Comparison of ENCODE assay signal across 9 cellular contexts in the genomic region with DNA sequence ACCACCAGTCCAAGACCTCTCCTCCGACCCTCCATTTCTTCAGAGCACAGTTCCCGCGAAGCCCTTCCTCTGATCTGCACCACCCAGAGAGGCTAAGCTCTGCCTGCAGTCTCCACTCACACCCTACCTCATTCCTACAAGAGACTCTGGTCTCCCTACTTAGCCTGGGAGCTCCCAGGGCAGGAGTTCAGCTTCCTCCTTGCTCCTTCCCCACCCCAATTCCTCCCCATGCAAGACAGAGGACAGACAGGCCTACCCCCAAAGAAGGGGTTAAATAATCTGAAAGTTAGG. TPM values are rescaled to one million over a fixed set of nuclear protein-coding genes. Genes with fewer than 3 reads are reported as not detected.
DNase-seq lines count a peak whose midpoint lies in the region; ATAC-seq, FAIRE-seq and TF ChIP-seq lines count a peak whose summit lies in the region.
"Had no signal": no experiment of that assay in that cellular context is flagged by ENCODE, and none has a peak within 500 bp of the region (broad histone marks: within the 10 kb centered on the region; RNA-seq: fewer than 3 reads in every experiment).

No MANE protein-coding gene starts in this region.

- H3K4me2 ChIP-seq in DOHH2 (ENCODE audit: low read length) (peak overlapping the region; percentile 37), OCI-LY7 (ENCODE audit: low read length) (peak overlapping the region; percentile 71)

- intact Hi-C loops in OCI-LY7 (cut with micrococcal nuclease; ENCODE audit: unreplicated experiment): no loop called here
- intact Hi-C loops in mucosa of descending colon (cut with DNase I, micrococcal nuclease): no loop called here

- POLR2A ChIA-PET in OCI-LY7 (lab: Charles Lee): interaction anchor here (1.5 kb wide), 1 partner anchor 13 kb away, joined by 3 read pairs; no protein-coding TSS in a partner anchor

- H3K27ac ChIP-seq in DOHH2 (ENCODE audit: low read depth, low read length): no peak overlapping the region
- peak overlapping the region; percentile 68 for H3K27ac ChIP-seq in OCI-LY7 (ENCODE audit: low read depth, low read length, poor library complexity, severe bottlenecking)

- no peak overlapping the region for H3K4me3 ChIP-seq in DOHH2 (ENCODE audit: low read length)
- H3K4me3 ChIP-seq in OCI-LY7 (ENCODE audit: low read depth, low read length, poor library complexity, severe bottlenecking): peak overlapping the region; percentile 13
- no peak overlapping the region for H3K4me3 ChIP-seq in mucosa of descending colon

- TF ChIP-seq CTCF in DOHH2 (IDR thresholded peaks at IDR 0.05; ENCODE audit: low read depth, low read length, poor library complexity, severe bottlenecking) (no peak), OCI-LY7 (conservative IDR thresholded peaks at IDR 0.05; ENCODE audit: low read length) (no peak), mucosa of descending colon (IDR thresholded peaks at IDR 0.05) (no peak)

- FAIRE-seq in GM19239 (lab: Jason Lieb, UNC): no peak

- BruUV-seq in OCI-LY7 (replicated peaks; lab: Mats Ljungman, UMichigan): no TSS peak

- peak; percentile 5 for ATAC-seq in GM21825 (IDR thresholded peaks at IDR 0.05; ENCODE audit: unreplicated experiment)
- ATAC-seq in mucosa of descending colon: peak; percentile 13
- no peak for ATAC-seq in GM18867 (IDR thresholded peaks at IDR 0.05; ENCODE audit: unreplicated experiment)
- ATAC-seq: effector memory CD8-positive, alpha-beta T cell had no signal

- CTCF ChIA-PET in OCI-LY7 (lab: Charles Lee; ENCODE audit: unreplicated experiment): interaction anchor here (0.7 kb wide), 1 partner anchor 14 kb away, joined by 3 read pairs; no protein-coding TSS in a partner anchor

- H3K36me3 ChIP-seq in DOHH2 (ENCODE audit: control insufficient read depth, low read length) (no peaks in the 10 kb centered on the region), OCI-LY7 (ENCODE audit: insufficient read depth, low read length) (no peaks in the 10 kb centered on the region), mucosa of descending colon (ENCODE audit: low read depth) (no peaks in the 10 kb centered on the region)

- peaks cover 33% of the 10 kb centered on the region for H3K4me1 ChIP-seq in DOHH2 (ENCODE audit: control insufficient read depth, low read length)
- H3K4me1 ChIP-seq in OCI-LY7 (ENCODE audit: insufficient read depth, low read length, poor library complexity, severe bottlenecking): peaks cover 46% of the 10 kb centered on the region
- H3K4me1 ChIP-seq in mucosa of descending colon (ENCODE audit: low read depth): peaks cover 5% of the 10 kb centered on the region

- H2AFZ ChIP-seq in OCI-LY7 (ENCODE audit: low read length): peak overlapping the region; percentile 33; the same call in 1 of the 2 replicates

- no peaks in the 10 kb centered on the region for H3K9me2 ChIP-seq in DOHH2 (replicated peaks; ENCODE audit: control insufficient read depth, low read length)
- H3K9me2 ChIP-seq in OCI-LY7 (ENCODE audit: insufficient read depth, low read length): no peaks in the 10 kb centered on the region

- H3K27me3 ChIP-seq in DOHH2 (ENCODE audit: control insufficient read depth, low read length): no peaks in the 10 kb centered on the region; the same call in 1 of the 2 replicates

- no peak for DNase-seq in OCI-LY7 (ENCODE audit: low spot score)
- no peak for DNase-seq in mucosa of descending colon
- DNase-seq in NCI-H187 treated with DMSO at 0.1 percent for 48 hours (lab: John Stamatoyannopoulos, UW): no peak
- no peak for DNase-seq in stimulated activated CD4-positive, alpha-beta T cell treated with anti-CD3 and anti-CD28 coated beads, Interleukin-15, amount 100 ng/mL, for 24 hours
- no peak for DNase-seq in GM19239 (ENCODE audit: insufficient read length, low spot score)
- DNase-seq: effector memory CD8-positive, alpha-beta T cell had no signal

- H3K9me3 ChIP-seq in DOHH2 (ENCODE audit: control insufficient read depth, insufficient read depth, low read length): no peaks in the 10 kb centered on the region
- no peaks in the 10 kb centered on the region for H3K9me3 ChIP-seq in OCI-LY7 (ENCODE audit: low read length)
- no peaks in the 10 kb centered on the region for H3K9me3 ChIP-seq in mucosa of descending colon

- no peaks in the 10 kb centered on the region for H3F3A ChIP-seq in DOHH2 (ENCODE audit: control insufficient read depth, insufficient read depth)

- H4K20me1 ChIP-seq in DOHH2 (ENCODE audit: control insufficient read depth, insufficient read depth, low read depth, low read length) (no peaks in the 10 kb centered on the region), OCI-LY7 (ENCODE audit: insufficient read depth, low read length) (no peaks in the 10 kb centered on the region)

- H3K79me2 ChIP-seq in DOHH2 (ENCODE audit: control insufficient read depth, low read length): no peaks in the 10 kb centered on the region
- no peaks in the 10 kb centered on the region for H3K79me2 ChIP-seq in OCI-LY7 (ENCODE audit: insufficient read depth, low read depth, low read length)

RNA-seq across cellular contexts. Expression of gene VIPR1, which starts 12.6 kb away (rescaled TPM):
- total RNA-seq in OCI-LY7 (2014; rRNA removed; shearing (Covaris generic)): 0.21 TPM in 1 of 2 replicates, not detected in the other
- not detected in 2 replicates for total RNA-seq in OCI-LY7 (2022)
- total RNA-seq in mucosa of descending colon: 100 to 1,000 TPM in 2 of 3 donors, 10 to 100 TPM in 1; 68.9 to 202 (median 148) TPM

Comparison
In these comparisons a context has a peak if more than half of its experiments do, and no peak if none do; other contexts are left out.
1. RNA of gene VIPR1, which starts 12.6 kb away (total RNA-seq): 68.9 to 202 TPM in mucosa of descending colon; 0.21 TPM in OCI-LY7; every median in the first group is over 10 times any median in the second.